ENCODE assay signal across 8 cellular contexts in the genomic region with DNA sequence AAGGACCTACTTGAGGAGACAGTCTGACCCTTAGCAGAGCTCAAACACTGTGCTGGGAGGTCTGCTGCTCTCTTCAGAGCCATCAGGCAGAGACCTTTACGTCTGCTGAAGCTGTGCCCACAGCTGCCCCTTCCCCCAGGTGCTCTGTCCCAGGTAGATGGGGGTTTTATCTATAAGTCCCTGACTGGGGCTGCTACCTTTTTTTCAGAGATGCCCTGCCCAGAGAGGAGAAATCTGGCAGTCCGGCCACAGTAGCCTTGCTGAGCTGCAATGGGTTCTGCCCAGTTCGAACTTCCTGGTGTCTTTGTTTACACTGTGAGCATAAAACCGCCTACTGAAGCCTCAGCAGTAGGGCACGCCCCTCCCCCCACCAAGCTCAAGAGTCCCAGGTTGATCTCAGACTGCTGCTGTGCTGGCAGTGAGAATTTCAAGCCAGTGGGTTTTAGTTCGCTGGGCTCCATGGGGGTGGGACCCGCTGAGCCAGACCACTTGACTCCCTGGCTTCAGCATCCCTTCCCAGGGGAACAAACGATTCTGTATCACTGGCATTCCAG.
DNase-seq lines count a peak whose midpoint lies in the region; TF ChIP-seq lines count a peak whose summit lies in the region.
"Not testable (repeated sequence)": the region's sequence is repeated elsewhere in the genome, so short reads cannot be mapped to it uniquely, and the experiment has no call there.

No MANE protein-coding gene starts in this region.

- not testable (repeated sequence) for H2BK12ac ChIP-seq in neuronal stem cell (ENCODE audit: low read length)

- H2BK120ac ChIP-seq in neuronal stem cell (ENCODE audit: low read depth, low read length), result not testable (repeated sequence)

- not testable (repeated sequence) for H4K8ac ChIP-seq in neuronal stem cell (ENCODE audit: low read depth, low read length)

- H3K14ac ChIP-seq in neuronal stem cell (ENCODE audit: low read length), result not testable (repeated sequence)

- not testable (repeated sequence) for H3K9me3 ChIP-seq in WERI-Rb-1 (ENCODE audit: severe bottlenecking); neuronal stem cell (replicated peaks in 1 of 2; ENCODE audit: control insufficient read depth in 2 of 2, insufficient read depth in 1 of 2, low read depth in 1 of 2, low read length in 2 of 2)
- H3K9me3 ChIP-seq in endodermal cell (ENCODE audit: control insufficient read depth, low read length), result peaks cover 14% of the 10 kb centered on the region

- not testable (repeated sequence) for H3K4me2 ChIP-seq in neuronal stem cell (ENCODE audit: insufficient read depth, low read length, poor library complexity, severe bottlenecking)

- not testable (repeated sequence) for H3K36me3 Mint-ChIP-seq in endodermal cell (ENCODE audit: low read depth)

- peaks cover 22% of the 10 kb centered on the region for H3K9me3 Mint-ChIP-seq in endodermal cell

- peak; percentile 58 for DNase-seq in COLO668 (lab: John Stamatoyannopoulos, UW; ENCODE audit: unreplicated experiment)
- peak; percentile 5 for DNase-seq in ELR (ENCODE audit: low read depth)
- DNase-seq in LNCaP clone FGC (ENCODE audit: low read depth), result peak; percentile 59
- DNase-seq in NCI-H748 (lab: John Stamatoyannopoulos, UW; ENCODE audit: unreplicated experiment), result peak; percentile 35
- DNase-seq in WERI-Rb-1, result peak; percentile 16
- DNase-seq in endodermal cell, result peak; percentile 70
- DNase-seq in left kidney (ENCODE audit: low read depth, low spot score), result peak; percentile 54
- DNase-seq in neuronal stem cell (ENCODE audit: low spot score), result not testable (repeated sequence)

- not testable (repeated sequence) for H3K4ac ChIP-seq in neuronal stem cell (ENCODE audit: low read length)

- H2BK5ac ChIP-seq in neuronal stem cell (ENCODE audit: low read length), result not testable (repeated sequence)

- H3K79me1 ChIP-seq in neuronal stem cell (ENCODE audit: low read depth, low read length), result not testable (repeated sequence)

- not testable (repeated sequence) for H2AFZ ChIP-seq in neuronal stem cell (ENCODE audit: low read length)

- TF ChIP-seq CTCF in LNCaP clone FGC (IDR thresholded peaks at IDR 0.05; ENCODE audit: control insufficient read depth, extremely low read depth, insufficient read depth); WERI-Rb-1 (IDR thresholded peaks at IDR 0.05; ENCODE audit: low read depth, low read length); endodermal cell (conservative IDR thresholded peaks at IDR 0.05): not testable (repeated sequence)

- H3K9ac ChIP-seq in endodermal cell (ENCODE audit: extremely low read depth, low read length, poor library complexity, severe bottlenecking); neuronal stem cell (ENCODE audit: low read depth, low read length, poor library complexity): not testable (repeated sequence)

- H2AK5ac ChIP-seq in neuronal stem cell (ENCODE audit: low read depth, low read length), result peak overlapping the region; percentile 14

- whole genome bisulfite sequencing in endodermal cell (ENCODE audit: insufficient coverage in 1 of 2, insufficient read length in 1 of 2), 2 experiments, result 63 to 71% methylated on average over 5 to 8 of the region's 8 CpGs
- no CpG with 5 or more reads among the region's 8 CpGs for WGBS in neuronal stem cell (ENCODE audit: extremely low coverage in 2 of 2, insufficient read length in 2 of 2, insufficient replicate concordance in 1 of 2), 2 donors

- H3K23ac ChIP-seq in neuronal stem cell (ENCODE audit: low read depth, low read length, poor library complexity), result not testable (repeated sequence)

- not testable (repeated sequence) for H3K27ac Mint-ChIP-seq in endodermal cell

- H3K4me3 ChIP-seq in LNCaP clone FGC (ENCODE audit: low read depth, low read length); WERI-Rb-1 (ENCODE audit: low read depth, low read length); endodermal cell (ENCODE audit: low read length); neuronal stem cell (ENCODE audit: low read length in 2 of 2): not testable (repeated sequence)

- H3K4me3 Mint-ChIP-seq in endodermal cell, result not testable (repeated sequence)

- not testable (repeated sequence) for H4K91ac ChIP-seq in neuronal stem cell (ENCODE audit: low read depth, low read length, poor library complexity)

- not testable (repeated sequence) for H3K18ac ChIP-seq in neuronal stem cell (ENCODE audit: low read length)

- H2BK15ac ChIP-seq in neuronal stem cell (ENCODE audit: low read length), result not testable (repeated sequence)

- peaks cover 13% of the 10 kb centered on the region for H3K4me1 Mint-ChIP-seq in endodermal cell

- H3K27me3 ChIP-seq in WERI-Rb-1 (ENCODE audit: insufficient read depth, low read depth, severe bottlenecking); endodermal cell (ENCODE audit: control insufficient read depth, insufficient read depth, low read length, poor library complexity, severe bottlenecking); neuronal stem cell (ENCODE audit: control insufficient read depth in 3 of 3, insufficient read depth in 3 of 3, low read depth in 1 of 3, low read length in 3 of 3): not testable (repeated sequence)

- not testable (repeated sequence) for H3K27ac ChIP-seq in WERI-Rb-1; endodermal cell (ENCODE audit: low read depth, low read length); neuronal stem cell (replicated peaks; ENCODE audit: low read length)

- H3K36me3 ChIP-seq in WERI-Rb-1; endodermal cell (ENCODE audit: control insufficient read depth, insufficient read depth, low read length); neuronal stem cell (replicated peaks in 1 of 2; ENCODE audit: control insufficient read depth in 2 of 2, insufficient read depth in 2 of 2, low read length in 2 of 2): not testable (repeated sequence)

- H3K4me1 ChIP-seq in endodermal cell (ENCODE audit: control insufficient read depth, insufficient read depth, low read length); neuronal stem cell (ENCODE audit: control insufficient read depth in 2 of 2, insufficient read depth in 1 of 2, low read depth in 1 of 2, low read length in 2 of 2): not testable (repeated sequence)

- not testable (repeated sequence) for H3K27me3 Mint-ChIP-seq in endodermal cell (ENCODE audit: insufficient read depth)
